ENCODE assay signal across 1 cellular context in the genomic region with DNA sequence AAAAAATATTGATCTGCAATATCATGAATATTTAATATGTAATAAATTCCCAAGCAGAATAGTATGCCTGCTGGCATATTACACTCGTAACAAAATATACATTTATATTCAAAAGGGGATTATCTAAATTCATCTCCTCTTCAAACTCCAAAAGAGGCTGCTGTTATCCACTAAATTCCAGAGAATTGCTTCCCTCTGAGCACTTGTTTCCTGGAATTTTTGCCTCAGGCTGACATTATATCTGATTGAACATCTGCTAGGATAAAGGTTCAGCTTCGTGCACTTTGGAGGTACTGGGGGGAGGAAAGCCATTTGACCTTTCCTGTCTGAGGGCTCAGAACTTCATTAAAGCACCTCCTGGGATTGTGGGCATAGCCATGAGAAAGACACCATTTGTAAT.
TF ChIP-seq lines count a peak whose summit lies in the region.

No MANE protein-coding gene starts in this region.

TF ChIP-seq in SK-N-SH treated with all-trans-retinoic acid at 6 μM for 48 hours, 23 proteins besides CTCF, POLR2A, EP300 and RAD21 (continued from another document):
- TF ChIP-seq, protein P1, sequence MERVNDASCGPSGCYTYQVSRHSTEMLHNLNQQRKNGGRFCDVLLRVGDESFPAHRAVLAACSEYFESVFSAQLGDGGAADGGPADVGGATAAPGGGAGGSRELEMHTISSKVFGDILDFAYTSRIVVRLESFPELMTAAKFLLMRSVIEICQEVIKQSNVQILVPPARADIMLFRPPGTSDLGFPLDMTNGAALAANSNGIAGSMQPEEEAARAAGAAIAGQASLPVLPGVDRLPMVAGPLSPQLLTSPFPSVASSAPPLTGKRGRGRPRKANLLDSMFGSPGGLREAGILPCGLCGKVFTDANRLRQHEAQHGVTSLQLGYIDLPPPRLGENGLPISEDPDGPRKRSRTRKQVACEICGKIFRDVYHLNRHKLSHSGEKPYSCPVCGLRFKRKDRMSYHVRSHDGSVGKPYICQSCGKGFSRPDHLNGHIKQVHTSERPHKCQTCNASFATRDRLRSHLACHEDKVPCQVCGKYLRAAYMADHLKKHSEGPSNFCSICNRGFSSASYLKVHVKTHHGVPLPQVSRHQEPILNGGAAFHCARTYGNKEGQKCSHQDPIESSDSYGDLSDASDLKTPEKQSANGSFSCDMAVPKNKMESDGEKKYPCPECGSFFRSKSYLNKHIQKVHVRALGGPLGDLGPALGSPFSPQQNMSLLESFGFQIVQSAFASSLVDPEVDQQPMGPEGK (CRISPR knock-in tag; IDR thresholded peaks at IDR 0.05; ENCODE audit: borderline replicate concordance), result no peak
- TF ChIP-seq ZC3H10 (CRISPR knock-in tag; IDR thresholded peaks at IDR 0.05), result no peak
- TF ChIP-seq SNAI2 (CRISPR knock-in tag; IDR thresholded peaks at IDR 0.05), result no peak
- TF ChIP-seq ZNF565 (CRISPR knock-in tag; conservative IDR thresholded peaks at IDR 0.05; ENCODE audit: low read depth), result no peak
